In the genomic region with DNA sequence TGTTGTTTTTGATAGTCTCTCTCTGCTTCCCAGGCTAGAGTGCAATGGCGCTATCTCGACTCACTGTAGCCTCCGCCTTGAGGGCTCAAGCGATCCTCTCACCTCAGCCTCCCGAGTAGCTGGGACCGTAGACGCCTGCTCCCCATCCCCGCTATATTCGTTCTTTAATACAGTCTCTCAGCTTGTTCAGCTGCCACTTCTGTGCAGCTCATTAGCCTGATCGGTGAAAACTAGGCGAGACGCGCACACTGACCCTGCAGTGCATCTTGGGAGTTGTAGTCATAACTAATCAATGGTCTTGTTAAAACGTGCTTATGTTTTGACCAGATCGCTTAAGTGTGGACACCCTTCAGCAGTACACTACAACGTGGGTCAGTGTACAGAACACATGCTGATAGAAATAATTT, we compare ENCODE assay signal across 8 cellular contexts. TPM values are rescaled to one million over a fixed set of nuclear protein-coding genes. Genes with fewer than 3 reads are reported as not detected.
DNase-seq lines count a peak whose midpoint lies in the region; ATAC-seq and TF ChIP-seq lines count a peak whose summit lies in the region.

No MANE protein-coding gene starts in this region.

- H3K4me1 ChIP-seq in DOHH2 (ENCODE audit: control insufficient read depth, low read length) (peaks cover 47% of the 10 kb centered on the region), HUES48 (ENCODE audit: control insufficient read depth, insufficient read depth, low read length) (peaks cover 6% of the 10 kb centered on the region; the same call in 1 of the 2 replicates), Peyer's patch (peaks cover 0 to 29% (median 10%) of the 10 kb centered on the region in 4 donors), aorta (ENCODE audit: control insufficient read depth in 1 of 2, insufficient read depth in 2 of 2, low read length in 2 of 2) (peaks cover 0 to 4% of the 10 kb centered on the region in 2 donors)

- peak in 1 of 2 donors; percentile 25 for TF ChIP-seq POLR2A in Peyer's patch (IDR thresholded peaks at IDR 0.05)

- ATAC-seq in GM21515 (IDR thresholded peaks at IDR 0.05; ENCODE audit: unreplicated experiment) = peak; percentile 32
- ATAC-seq in aorta (ENCODE audit: low FRiP score) = peak; percentile 51

- H3K27ac ChIP-seq in DOHH2 (ENCODE audit: low read depth, low read length) (peak overlapping the region; percentile 72), HUES48 (ENCODE audit: low read depth, low read length) (peak overlapping the region; percentile 94), Peyer's patch (peak overlapping the region; percentile 94 to 99 (median 96)), aorta (ENCODE audit: low read depth in 1 of 2, low read length in 2 of 2) (peak overlapping the region; percentile 93 to 95)

- H3K27me3 ChIP-seq in DOHH2 (ENCODE audit: control insufficient read depth, low read length) = no peaks in the 10 kb centered on the region
- no peaks in the 10 kb centered on the region for H3K27me3 ChIP-seq in HUES48 (ENCODE audit: control insufficient read depth, insufficient read depth, low read length)
- H3K27me3 ChIP-seq in Peyer's patch = no peaks in the 10 kb centered on the region
- H3K27me3 ChIP-seq in aorta (ENCODE audit: control insufficient read depth in 1 of 2, insufficient read depth in 2 of 2, low read length in 1 of 2) = no peaks in the 10 kb centered on the region

- H3F3A ChIP-seq in DOHH2 (ENCODE audit: control insufficient read depth, insufficient read depth) = 0 out of 2 replicates have a peak, but pooled peaks cover 3% of the 10 kb centered on the region

- H3K4me2 ChIP-seq in DOHH2 (ENCODE audit: low read length) = peak overlapping the region; percentile 92

- DNase-seq in Peyer's patch (peak; percentile 56 to 78 (median 65)), foreskin melanocyte (peak; percentile 58), non-pigmented ciliary epithelial cell (ENCODE audit: low read depth) (peak; percentile 17), aorta (peak; percentile 66 to 80)
- DNase-seq in activated effector memory CD4-positive, alpha-beta T cell treated with Interleukin-2 at 50 U/mL for 16 hours = peak; percentile 41

- TF ChIP-seq CTCF in DOHH2 (IDR thresholded peaks at IDR 0.05; ENCODE audit: low read depth, low read length, poor library complexity, severe bottlenecking) = no peak
- no peak for TF ChIP-seq CTCF in Peyer's patch (IDR thresholded peaks at IDR 0.05)

- intact Hi-C loops in aorta (cut with DNase I) = loop anchor here in 1 of 2 donors (5.0 kb wide), 1 partner anchor 36 kb away; no protein-coding TSS in a partner anchor

- H4K20me1 ChIP-seq in DOHH2 (ENCODE audit: control insufficient read depth, insufficient read depth, low read depth, low read length) = peaks cover 32% of the 10 kb centered on the region

- H3K9me3 ChIP-seq in DOHH2 (ENCODE audit: control insufficient read depth, insufficient read depth, low read length) = no peaks in the 10 kb centered on the region
- no peaks in the 10 kb centered on the region for H3K9me3 ChIP-seq in HUES48 (ENCODE audit: control insufficient read depth, insufficient read depth, low read length)
- no peaks in the 10 kb centered on the region for H3K9me3 ChIP-seq in Peyer's patch
- no peaks in the 10 kb centered on the region for H3K9me3 ChIP-seq in aorta (ENCODE audit: control insufficient read depth, low read length)

- peak overlapping the region; percentile 86 for H3K4me3 ChIP-seq in DOHH2 (ENCODE audit: low read length)
- H3K4me3 ChIP-seq in HUES48 (ENCODE audit: low read depth, low read length) = peak overlapping the region; percentile 91
- H3K4me3 ChIP-seq in Peyer's patch = peak overlapping the region; percentile 67 to 97 (median 86)
- H3K4me3 ChIP-seq in aorta (ENCODE audit: low read length in 2 of 2) = peak overlapping the region; percentile 97 to 100

- H3K9ac ChIP-seq in HUES48 (ENCODE audit: low read depth, low read length) = peak overlapping the region; percentile 85

- H3K9me2 ChIP-seq in DOHH2 (replicated peaks; ENCODE audit: control insufficient read depth, low read length) = no peaks in the 10 kb centered on the region

- 0% methylated on average over 16 of the region's 16 CpGs for WGBS in aorta, 2 donors

- H3K36me3 ChIP-seq in DOHH2 (ENCODE audit: control insufficient read depth, low read length) = peaks cover 81% of the 10 kb centered on the region
- H3K36me3 ChIP-seq in HUES48 (ENCODE audit: control insufficient read depth, insufficient read depth, low read length) = peaks cover 22% of the 10 kb centered on the region
- peaks cover 0 to 19% (median 0%) of the 10 kb centered on the region in 3 donors for H3K36me3 ChIP-seq in Peyer's patch
- no peaks in the 10 kb centered on the region for H3K36me3 ChIP-seq in aorta (ENCODE audit: control insufficient read depth in 1 of 2, insufficient read depth in 2 of 2, low read length in 1 of 2)

- peaks cover 98% of the 10 kb centered on the region for H3K79me2 ChIP-seq in DOHH2 (ENCODE audit: control insufficient read depth, low read length)

RNA-seq across cellular contexts. Expression of gene PPP4R3B, which starts 1.2 kb away (rescaled TPM):
- total RNA-seq in Peyer's patch (10 to 100 TPM; 58.6 to 87.0 (median 69.5) TPM), aorta (10 to 100 TPM; 57.6 to 59.3 TPM)
- 10 to 100 TPM; 28.9 to 42.6 TPM for polyA plus RNA-seq in aorta

Comparison
In these comparisons a context has a peak if more than half of its experiments do, and no peak if none do; other contexts are left out.
1. Peak in every context shown above with its lines: DNase-seq, ATAC-seq, H3K4me3 ChIP-seq and H3K27ac ChIP-seq.
2. DNase-seq: peak in every context shown above with its lines; median percentile 73 in aorta; 65 in Peyer's patch; 58 in foreskin melanocyte; 41 in activated effector memory CD4-positive, alpha-beta T cell treated with Interleukin-2 at 50 U/mL for 16 hours; 17 in non-pigmented ciliary epithelial cell.